In the genomic region with DNA sequence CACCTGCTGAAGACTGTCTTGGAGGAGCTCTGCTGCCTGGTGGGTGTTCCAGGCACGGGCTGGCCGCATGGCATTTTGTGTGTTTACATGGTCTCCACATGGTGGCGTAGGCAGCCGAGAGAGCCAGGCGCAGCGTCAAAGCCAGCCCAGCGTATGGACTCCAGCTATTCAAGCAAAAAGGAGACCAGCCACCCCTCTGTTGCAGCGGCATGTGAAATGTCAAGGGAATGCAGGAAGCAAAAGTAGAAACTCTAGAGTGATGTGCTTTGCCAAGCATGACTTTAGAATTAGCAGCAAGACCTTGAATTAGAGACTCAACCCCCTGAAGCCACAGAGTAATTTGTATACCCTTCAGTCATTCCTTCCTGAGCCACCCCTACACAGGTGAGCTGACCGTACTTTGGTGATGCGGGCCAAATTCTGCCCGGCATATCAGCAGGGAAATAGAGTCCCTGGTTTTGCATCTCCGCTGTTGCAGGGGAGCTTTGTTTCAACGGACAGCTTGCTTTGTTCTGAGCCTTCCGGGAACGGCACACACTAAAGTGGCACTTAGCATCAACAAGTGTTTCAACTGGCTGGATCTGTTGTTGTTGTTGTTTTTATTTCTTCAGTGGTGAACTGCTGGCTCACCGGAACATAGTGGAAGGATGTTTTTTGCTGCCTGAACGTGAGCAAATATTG, we compare ENCODE assay signal across 8 cellular contexts. TPM values are rescaled to one million over a fixed set of nuclear protein-coding genes. Genes with fewer than 3 reads are reported as not detected.
DNase-seq lines count a peak whose midpoint lies in the region; ATAC-seq and TF ChIP-seq lines count a peak whose summit lies in the region.

No MANE protein-coding gene starts in this region.

- no peak overlapping the region for H3K4me3 Mint-ChIP-seq in CD8-positive, alpha-beta T cell

- H3K9me3 Mint-ChIP-seq in CD8-positive, alpha-beta T cell: no peaks in the 10 kb centered on the region

- H3K27me3 ChIP-seq in Panc1 (ENCODE audit: control insufficient read depth, insufficient read depth, low read length): peaks cover 14% of the 10 kb centered on the region; the same call in 1 of the 2 replicates
- no peaks in the 10 kb centered on the region for H3K27me3 ChIP-seq in CD8-positive, alpha-beta T cell (ENCODE audit: insufficient read depth, low read length)

- no peak overlapping the region for H3K4me3 ChIP-seq in AG09309 (ENCODE audit: control insufficient read depth, low read depth, low read length)
- H3K4me3 ChIP-seq in GM12875 (ENCODE audit: low read depth, low read length): no peak overlapping the region
- no peak overlapping the region for H3K4me3 ChIP-seq in Panc1 (ENCODE audit: low read depth in 2 of 2, low read length in 2 of 2)
- no peak overlapping the region for H3K4me3 ChIP-seq in fibroblast of villous mesenchyme (ENCODE audit: low read depth, low read length)
- H3K4me3 ChIP-seq in CD8-positive, alpha-beta T cell (ENCODE audit: low read depth, low read length): no peak overlapping the region

- CTCF ChIA-PET in Panc1 (lab: Charles Lee): interaction anchor here (0.5 to 1.0 kb wide), 2 partner anchors 19 to 436 kb away, joined by 3 to 6 read pairs; no protein-coding TSS in a partner anchor
- CTCF ChIA-PET in CD8-positive, alpha-beta T cell (lab: Charles Lee): interaction anchor here (0.8 kb wide), 2 partner anchors 37 to 438 kb away, joined by 3 read pairs; no protein-coding TSS in a partner anchor

- H3K4me1 Mint-ChIP-seq in CD8-positive, alpha-beta T cell (ENCODE audit: low read depth): peaks cover 4% of the 10 kb centered on the region

- H3K4me1 ChIP-seq in Panc1 (ENCODE audit: control insufficient read depth, insufficient read depth, low read length): no peaks in the 10 kb centered on the region
- no peaks in the 10 kb centered on the region for H3K4me1 ChIP-seq in CD8-positive, alpha-beta T cell (ENCODE audit: insufficient read depth, low read length)

- POLR2A ChIA-PET in Panc1 (lab: Charles Lee): no interaction called here
- POLR2A ChIA-PET in CD8-positive, alpha-beta T cell (lab: Charles Lee): no interaction called here

- in situ Hi-C loops in Panc1 (cut with HindIII; ENCODE audit: low pct_unique_long_range_greater_than_20kb, low sequenced_read_pairs): no loop called here

- H3K27ac ChIP-seq in Panc1 (ENCODE audit: low read length): no peak overlapping the region
- H3K27ac ChIP-seq in CD8-positive, alpha-beta T cell (ENCODE audit: low read depth, low read length): no peak overlapping the region

- DNase-seq in AG09309 (ENCODE audit: low read depth): no peak
- DNase-seq in Panc1 (ENCODE audit: low read depth, low spot score): no peak
- peak; percentile 2 for DNase-seq in fibroblast of villous mesenchyme (ENCODE audit: low read depth)
- peak; percentile 68 for DNase-seq in retina
- no peak for DNase-seq in CD8-positive, alpha-beta T cell

- H3K27me3 Mint-ChIP-seq in CD8-positive, alpha-beta T cell (ENCODE audit: low read depth): peaks cover 11% of the 10 kb centered on the region

- ATAC-seq in HG03097 (IDR thresholded peaks at IDR 0.05; ENCODE audit: low FRiP score, unreplicated experiment): peak; percentile 57
- ATAC-seq in Panc1: peak; percentile 94
- no peak for ATAC-seq in CD8-positive, alpha-beta T cell
- no peak for ATAC-seq in HG02623 (IDR thresholded peaks at IDR 0.05; ENCODE audit: unreplicated experiment)

- no peak overlapping the region for H3K27ac Mint-ChIP-seq in CD8-positive, alpha-beta T cell

- H3K36me3 ChIP-seq in Panc1 (ENCODE audit: control insufficient read depth, insufficient read depth, low read length): no peaks in the 10 kb centered on the region
- no peaks in the 10 kb centered on the region for H3K36me3 ChIP-seq in CD8-positive, alpha-beta T cell (ENCODE audit: insufficient read depth, low read length)

- peak; percentile 33 for TF ChIP-seq CTCF in AG09309 (IDR thresholded peaks at IDR 0.05; ENCODE audit: control insufficient read depth, insufficient read depth, low read depth, low read length, missing control alignments)
- peak; percentile 70 for TF ChIP-seq CTCF in GM12875 (IDR thresholded peaks at IDR 0.05; ENCODE audit: borderline replicate concordance, insufficient read depth, low read depth, low read length)
- TF ChIP-seq CTCF in Panc1 (IDR thresholded peaks at IDR 0.05): peak; percentile 78
- peak; percentile 8 for TF ChIP-seq CTCF in fibroblast of villous mesenchyme (IDR thresholded peaks at IDR 0.05; ENCODE audit: insufficient read depth, low read depth, low read length)
- TF ChIP-seq CTCF in CD8-positive, alpha-beta T cell (IDR thresholded peaks at IDR 0.05): no peak

- H3K9me3 ChIP-seq in Panc1 (ENCODE audit: control insufficient read depth, insufficient read depth, low read depth, low read length): no peaks in the 10 kb centered on the region
- no peaks in the 10 kb centered on the region for H3K9me3 ChIP-seq in CD8-positive, alpha-beta T cell (ENCODE audit: low read length)

- BruUV-seq in Panc1 (replicated peaks; lab: Mats Ljungman, UMichigan): no TSS peak

- intact Hi-C loops in Panc1 (cut with micrococcal nuclease; ENCODE audit: unreplicated experiment): loop anchor here (2.0 kb wide), 1 partner anchor 437 kb away; no protein-coding TSS in a partner anchor
- intact Hi-C loops in CD8-positive, alpha-beta T cell (cut with DNase I, micrococcal nuclease): no loop called here

- H3K36me3 Mint-ChIP-seq in CD8-positive, alpha-beta T cell: no peaks in the 10 kb centered on the region

RNA-seq across cellular contexts. Expression of a gene that starts 48.5 kb away (rescaled TPM):
- total RNA-seq in Panc1 (2021; ENCODE audit: unreplicated experiment) (0.23 TPM), fibroblast of villous mesenchyme (under 0.01 TPM in 2 replicates)
- 0.28 TPM for polyA plus RNA-seq in Panc1 (2012; ENCODE audit: insufficient read length)
- not detected for total RNA-seq in CD8-positive, alpha-beta T cell

Comparison
In these comparisons a context has a peak if more than half of its experiments do, and no peak if none do; other contexts are left out.
1. DNase-seq: peak in fibroblast of villous mesenchyme (single experiment) and retina (single experiment); none in AG09309 (single experiment), Panc1 (single experiment) and CD8-positive, alpha-beta T cell (0 of 7).
2. ATAC-seq: peak in HG03097 (single experiment) and Panc1 (single experiment); none in CD8-positive, alpha-beta T cell (single experiment) and HG02623 (single experiment).